In the genomic region with DNA sequence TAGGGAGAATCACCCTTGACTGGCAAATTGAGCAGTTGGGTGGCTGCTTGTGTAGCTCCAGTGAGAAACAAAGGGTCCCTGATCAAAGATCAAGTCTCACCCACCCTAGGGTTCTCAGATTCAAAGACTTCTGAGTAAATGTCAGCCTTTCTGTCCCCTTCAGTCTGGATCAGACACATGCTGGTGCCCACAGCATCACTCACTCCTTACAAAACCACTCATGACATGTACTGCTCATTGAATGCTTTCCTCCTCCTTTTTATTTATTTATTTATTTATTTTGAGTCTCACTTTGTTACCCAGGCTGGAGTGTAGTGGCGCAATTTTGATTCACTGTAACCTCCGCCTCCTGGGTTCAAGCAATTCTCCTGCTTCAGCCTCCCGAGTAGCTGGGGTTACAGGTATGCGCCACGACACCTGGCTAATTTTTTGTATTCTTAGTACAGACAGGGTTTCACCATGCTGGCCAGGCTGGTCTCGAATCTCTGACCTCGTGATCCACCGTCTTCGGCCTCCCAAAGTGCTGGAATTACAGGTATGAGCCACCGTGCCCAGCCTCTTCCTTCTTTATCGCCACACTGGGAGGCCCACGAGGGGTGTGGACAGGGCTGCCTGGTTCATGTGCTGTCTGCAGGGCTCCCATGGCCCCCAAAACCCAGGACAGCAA, we compare ENCODE assay signal across 27 cellular contexts.
"Had no signal": no experiment of that assay in that cellular context is flagged by ENCODE, and none has a peak within 500 bp of the region (broad histone marks: within the 10 kb centered on the region; RNA-seq: fewer than 3 reads in every experiment).

No MANE protein-coding gene starts in this region.

- ATAC-seq: naive thymus-derived CD4-positive, alpha-beta T cell; natural killer cell; psoas muscle; stimulated activated effector memory CD8-positive, alpha-beta T cell treated with anti-CD3 and anti-CD28 coated beads, Interleukin-12 subunit alpha, Interleukin-12 subunit beta, amount 100 ng/mL, for 72 hours; stimulated activated naive B cell treated with anti-CD40 and anti-IgM and Interleukin-4, amounts not matched to agents 10 μg/mL and 1 μg/mL and 100 μg/mL, for 72 hours; upper lobe of right lung had no signal

- H3K79me2 ChIP-seq: parathyroid adenoma had no signal

- H3K27ac Mint-ChIP-seq: naive thymus-derived CD4-positive, alpha-beta T cell; natural killer cell; neural progenitor cell; progenitor cell of endocrine pancreas; stimulated activated effector memory CD8-positive, alpha-beta T cell treated with anti-CD3 and anti-CD28 coated beads, Interleukin-12 subunit alpha, Interleukin-12 subunit beta, amount 100 ng/mL, for 72 hours; stimulated activated naive B cell treated with anti-CD40 and anti-IgM and Interleukin-4, amounts not matched to agents 10 μg/mL and 1 μg/mL and 100 μg/mL, for 72 hours; stimulated activated naive CD8-positive, alpha-beta T cell treated with anti-CD3 and anti-CD28 coated beads, Interleukin-15, Interleukin-2, amounts not matched to agents 100 ng/mL and 50 ng/mL, for 24 hours; type B pancreatic cell had no signal

- H3K27me3 ChIP-seq: neural progenitor cell, ovary, right lobe of liver, sigmoid colon, stomach, thyroid gland, tibial nerve, upper lobe of right lung, uterus had no signal

- H3K9ac ChIP-seq: neural progenitor cell, parathyroid adenoma had no signal

- H3K9me3 Mint-ChIP-seq: naive thymus-derived CD4-positive, alpha-beta T cell; natural killer cell; stimulated activated effector memory CD8-positive, alpha-beta T cell treated with anti-CD3 and anti-CD28 coated beads, Interleukin-12 subunit alpha, Interleukin-12 subunit beta, amount 100 ng/mL, for 72 hours; stimulated activated naive B cell treated with anti-CD40 and anti-IgM and Interleukin-4, amounts not matched to agents 10 μg/mL and 1 μg/mL and 100 μg/mL, for 72 hours; stimulated activated naive CD8-positive, alpha-beta T cell treated with anti-CD3 and anti-CD28 coated beads, Interleukin-15, Interleukin-2, amounts not matched to agents 100 ng/mL and 50 ng/mL, for 24 hours had no signal

- H3K4me3 ChIP-seq: neural progenitor cell, ovary, psoas muscle, right lobe of liver, sigmoid colon, stomach, thoracic aorta, thyroid gland, tibial nerve, upper lobe of right lung, uterus had no signal

- H3K4me1 ChIP-seq: neural progenitor cell, parathyroid adenoma, psoas muscle, upper lobe of right lung, uterus had no signal

- H3K9me3 ChIP-seq: ovary, psoas muscle, right lobe of liver, sigmoid colon, stomach, thoracic aorta, thyroid gland, tibial nerve, upper lobe of right lung, uterus had no signal

- H3K4me3 Mint-ChIP-seq: naive thymus-derived CD4-positive, alpha-beta T cell; natural killer cell; neural progenitor cell; stimulated activated effector memory CD8-positive, alpha-beta T cell treated with anti-CD3 and anti-CD28 coated beads, Interleukin-12 subunit alpha, Interleukin-12 subunit beta, amount 100 ng/mL, for 72 hours; stimulated activated naive B cell treated with anti-CD40 and anti-IgM and Interleukin-4, amounts not matched to agents 10 μg/mL and 1 μg/mL and 100 μg/mL, for 72 hours; stimulated activated naive CD8-positive, alpha-beta T cell treated with anti-CD3 and anti-CD28 coated beads, Interleukin-15, Interleukin-2, amounts not matched to agents 100 ng/mL and 50 ng/mL, for 24 hours; type B pancreatic cell had no signal

- H3K27me3 Mint-ChIP-seq: stimulated activated naive CD8-positive, alpha-beta T cell treated with anti-CD3 and anti-CD28 coated beads, Interleukin-15, Interleukin-2, amounts not matched to agents 100 ng/mL and 50 ng/mL, for 24 hours had no signal

- DNase-seq: naive thymus-derived CD4-positive, alpha-beta T cell; natural killer cell; occipital lobe; ovary; posterior cingulate gyrus; psoas muscle; right lobe of liver; sigmoid colon; small intestine; stimulated activated CD4-positive, alpha-beta T cell treated with anti-CD3 and anti-CD28 coated beads, Interleukin-15, amount 100 ng/mL, for 24 hours; stimulated activated CD4-positive, alpha-beta T cell treated with anti-CD3 and anti-CD28 coated beads, Interleukin-2, amount 100 ng/mL, for 24 hours; stimulated activated CD4-positive, alpha-beta T cell treated with anti-CD3 and anti-CD28 coated beads, Interleukin-2, amount 100 ng/mL, for 48 hours; stimulated activated CD4-positive, alpha-beta T cell treated with anti-CD3 and anti-CD28 coated beads, Interleukin-4, amount 100 ng/mL, for 24 hours; stimulated activated naive B cell treated with anti-CD40 and anti-IgM and Interleukin-4, amounts not matched to agents 10 μg/mL and 1 μg/mL and 100 μg/mL, for 72 hours; stimulated activated naive CD4-positive, alpha-beta T cell treated with Interleukin-2 at 50 U/mL for 16 hours; stomach; thyroid gland; upper lobe of right lung had no signal

- H2AFZ ChIP-seq: neural progenitor cell, parathyroid adenoma had no signal

- H3K36me3 Mint-ChIP-seq: naive thymus-derived CD4-positive, alpha-beta T cell; natural killer cell; neural progenitor cell; stimulated activated effector memory CD8-positive, alpha-beta T cell treated with anti-CD3 and anti-CD28 coated beads, Interleukin-12 subunit alpha, Interleukin-12 subunit beta, amount 100 ng/mL, for 72 hours; stimulated activated naive B cell treated with anti-CD40 and anti-IgM and Interleukin-4, amounts not matched to agents 10 μg/mL and 1 μg/mL and 100 μg/mL, for 72 hours; type B pancreatic cell had no signal

- H3K4me2 ChIP-seq: neural progenitor cell had no signal

- H3K4me1 Mint-ChIP-seq: naive thymus-derived CD4-positive, alpha-beta T cell; natural killer cell; stimulated activated effector memory CD8-positive, alpha-beta T cell treated with anti-CD3 and anti-CD28 coated beads, Interleukin-12 subunit alpha, Interleukin-12 subunit beta, amount 100 ng/mL, for 72 hours; stimulated activated naive B cell treated with anti-CD40 and anti-IgM and Interleukin-4, amounts not matched to agents 10 μg/mL and 1 μg/mL and 100 μg/mL, for 72 hours had no signal

- H3K27ac ChIP-seq: neural progenitor cell, parathyroid adenoma, psoas muscle, right lobe of liver, sigmoid colon, thoracic aorta, thyroid gland, tibial nerve, upper lobe of right lung had no signal

- H3K36me3 ChIP-seq: neural progenitor cell, ovary, right lobe of liver, sigmoid colon, stomach, thoracic aorta, thyroid gland, tibial nerve, upper lobe of right lung, uterus had no signal
